1 cellular context compared by ENCODE assay signal in the genomic region with DNA sequence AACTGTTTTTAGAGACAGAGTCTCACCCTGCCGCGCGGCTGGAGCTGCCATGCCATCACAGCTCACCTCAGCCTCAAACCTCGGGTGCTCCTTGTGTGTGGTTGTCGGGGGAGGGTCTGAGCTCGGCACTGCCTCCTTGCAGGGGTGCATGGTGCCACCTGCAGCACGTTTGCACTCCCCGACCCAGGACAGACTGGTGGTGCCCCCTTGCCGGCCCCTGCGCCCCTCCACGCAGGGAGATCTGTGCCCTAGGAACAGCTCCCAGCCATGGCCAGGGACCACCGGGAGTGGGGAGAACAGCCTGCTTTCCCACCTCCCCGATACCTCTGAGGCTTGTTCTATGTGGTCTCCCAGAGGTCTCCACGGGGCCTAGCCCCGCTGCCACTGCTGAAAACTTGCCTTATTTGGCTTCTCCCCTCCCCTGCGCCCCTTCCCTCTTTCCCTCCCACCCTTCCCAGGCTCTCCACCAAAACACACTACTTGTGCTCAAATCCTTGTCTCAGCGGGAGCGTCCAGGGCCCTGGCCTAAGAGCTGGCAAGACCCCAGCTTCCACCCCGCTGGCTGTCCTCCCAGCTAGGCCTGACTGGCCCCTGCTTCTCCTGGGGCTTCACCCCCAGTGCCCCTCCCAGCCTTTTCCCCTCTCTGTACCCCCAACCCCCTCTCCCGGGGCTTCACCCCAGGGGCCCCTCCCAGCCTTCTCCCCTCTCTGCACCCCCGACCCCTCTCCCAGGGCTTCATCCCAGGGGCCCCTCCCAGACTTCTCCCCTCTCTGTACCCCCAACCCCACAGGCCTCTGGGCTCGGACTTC.
TF ChIP-seq lines count a peak whose summit lies in the region.

No MANE protein-coding gene starts in this region.

TF ChIP-seq in IMR-90, 13 proteins besides CTCF, POLR2A, EP300 and RAD21:
- no peak for TF ChIP-seq MXI1 (IDR thresholded peaks at IDR 0.05; ENCODE audit: borderline replicate concordance, low read depth, low read length)
- no peak for TF ChIP-seq RFX5 (IDR thresholded peaks at IDR 0.05; ENCODE audit: low read depth, low read length)
- no peak for TF ChIP-seq CEBPB (IDR thresholded peaks at IDR 0.05; ENCODE audit: low read depth, low read length)
- no peak for TF ChIP-seq MAZ (IDR thresholded peaks at IDR 0.05; ENCODE audit: borderline replicate concordance, low read depth, low read length)
- TF ChIP-seq, protein P1, sequence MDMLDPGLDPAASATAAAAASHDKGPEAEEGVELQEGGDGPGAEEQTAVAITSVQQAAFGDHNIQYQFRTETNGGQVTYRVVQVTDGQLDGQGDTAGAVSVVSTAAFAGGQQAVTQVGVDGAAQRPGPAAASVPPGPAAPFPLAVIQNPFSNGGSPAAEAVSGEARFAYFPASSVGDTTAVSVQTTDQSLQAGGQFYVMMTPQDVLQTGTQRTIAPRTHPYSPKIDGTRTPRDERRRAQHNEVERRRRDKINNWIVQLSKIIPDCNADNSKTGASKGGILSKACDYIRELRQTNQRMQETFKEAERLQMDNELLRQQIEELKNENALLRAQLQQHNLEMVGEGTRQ (IDR thresholded peaks at IDR 0.05; ENCODE audit: low read depth, low read length): no peak
- no peak for TF ChIP-seq CHD1 (IDR thresholded peaks at IDR 0.05; ENCODE audit: low read depth, low read length)
- no peak for TF ChIP-seq SMC3 (IDR thresholded peaks at IDR 0.05; ENCODE audit: low read depth, low read length)
- TF ChIP-seq BHLHE40 (IDR thresholded peaks at IDR 0.05; ENCODE audit: low read depth, low read length): no peak
- no peak for TF ChIP-seq MAFK (IDR thresholded peaks at IDR 0.05; ENCODE audit: low read depth, low read length)
- TF ChIP-seq, protein P2, sequence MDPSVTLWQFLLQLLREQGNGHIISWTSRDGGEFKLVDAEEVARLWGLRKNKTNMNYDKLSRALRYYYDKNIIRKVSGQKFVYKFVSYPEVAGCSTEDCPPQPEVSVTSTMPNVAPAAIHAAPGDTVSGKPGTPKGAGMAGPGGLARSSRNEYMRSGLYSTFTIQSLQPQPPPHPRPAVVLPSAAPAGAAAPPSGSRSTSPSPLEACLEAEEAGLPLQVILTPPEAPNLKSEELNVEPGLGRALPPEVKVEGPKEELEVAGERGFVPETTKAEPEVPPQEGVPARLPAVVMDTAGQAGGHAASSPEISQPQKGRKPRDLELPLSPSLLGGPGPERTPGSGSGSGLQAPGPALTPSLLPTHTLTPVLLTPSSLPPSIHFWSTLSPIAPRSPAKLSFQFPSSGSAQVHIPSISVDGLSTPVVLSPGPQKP (IDR thresholded peaks at IDR 0.05; ENCODE audit: borderline replicate concordance, low read depth, low read length): no peak
- TF ChIP-seq RCOR1 (IDR thresholded peaks at IDR 0.05; ENCODE audit: insufficient replicate concordance, low read length): no peak
- no peak for TF ChIP-seq NFE2L2 (IDR thresholded peaks at IDR 0.05; ENCODE audit: low read depth, low read length)
- TF ChIP-seq FOS (IDR thresholded peaks at IDR 0.05; ENCODE audit: low read depth, low read length): no peak
